1 cellular context compared by ENCODE assay signal in the genomic region with DNA sequence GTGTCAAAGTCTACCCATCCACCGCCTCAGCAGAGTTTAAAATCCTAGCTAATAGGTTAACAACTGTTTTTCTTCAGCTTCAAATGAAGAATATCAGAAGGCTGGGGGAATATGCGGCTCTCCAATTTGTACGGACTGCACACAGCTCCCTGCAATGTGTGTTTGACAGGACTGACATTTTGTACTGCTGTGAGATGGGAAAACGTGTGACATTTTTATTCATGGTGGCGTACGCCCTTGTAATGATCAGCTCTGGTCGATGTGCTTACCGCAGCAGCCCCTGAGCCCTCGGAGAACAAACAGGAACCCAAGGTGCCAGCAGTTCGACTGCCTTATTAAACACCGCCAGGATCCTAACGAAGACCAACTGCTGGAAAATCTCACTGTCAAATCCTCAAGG.
TF ChIP-seq lines count a peak whose summit lies in the region.

No MANE protein-coding gene starts in this region.

TF ChIP-seq in HepG2, 621 proteins besides CTCF, POLR2A, EP300 and RAD21 (continued from another document):
- TF ChIP-seq ETV5 (CRISPR knock-in tag; IDR thresholded peaks at IDR 0.05; ENCODE audit: borderline replicate concordance) (no peak), DNMT3B (CRISPR knock-in tag; conservative IDR thresholded peaks at IDR 0.05) (no peak)
